8 cellular contexts compared by ENCODE assay signal in genomic region chr1:201739492-201740085, GRCh38.
DNase-seq lines count a peak whose midpoint lies in the region; ATAC-seq and TF ChIP-seq lines count a peak whose summit lies in the region.

No MANE protein-coding gene starts in this region.

- no peak for TF ChIP-seq EP300 in ovary (IDR thresholded peaks at IDR 0.05)

- peak overlapping the region; percentile 67 for H3K4me2 ChIP-seq in OCI-LY1 (ENCODE audit: low read length)

- H3K79me2 ChIP-seq in OCI-LY1 (ENCODE audit: insufficient read depth, low read length), result no peaks in the 10 kb centered on the region

- peak; percentile 61 for DNase-seq in activated naive CD4-positive, alpha-beta T cell treated with Interleukin-2 at 50 U/mL for 16 hours
- peak; percentile 60 to 90 (median 79) for DNase-seq in head of caudate nucleus
- DNase-seq in ovary, result peak in 4 of 5 donors; percentile 41 to 61 (median 54)

- H3K27me3 ChIP-seq in OCI-LY1 (ENCODE audit: insufficient read depth, low read length) (no peaks in the 10 kb centered on the region; the same call in 1 of the 2 replicates), ovary (no peaks in the 10 kb centered on the region), thymus (ENCODE audit: control insufficient read depth, insufficient read depth) (peaks cover 19% of the 10 kb centered on the region)

- H3F3A ChIP-seq in OCI-LY1 (ENCODE audit: insufficient read depth, low read length), result no peaks in the 10 kb centered on the region

- no peaks in the 10 kb centered on the region for H4K20me1 ChIP-seq in OCI-LY1 (ENCODE audit: insufficient read depth, low read length)

- H3K4me3 ChIP-seq in HEK293 (ENCODE audit: low read depth, low read length), result peak overlapping the region; percentile 67
- H3K4me3 ChIP-seq in OCI-LY1 (ENCODE audit: low read depth, low read length, poor library complexity, severe bottlenecking), result peak overlapping the region; percentile 62
- H3K4me3 ChIP-seq in ovary, result peak overlapping the region; percentile 72
- H3K4me3 ChIP-seq in thymus (ENCODE audit: low read length), result peak overlapping the region; percentile 50

- peak; percentile 21; the same call in 1 of the 2 replicates for TF ChIP-seq CTCF in HEK293 (tag by site-specific recombination; IDR thresholded peaks at IDR 0.05)
- no peak for TF ChIP-seq CTCF in OCI-LY1 (IDR thresholded peaks at IDR 0.05; ENCODE audit: low read length)
- no peak for TF ChIP-seq CTCF in ovary (IDR thresholded peaks at IDR 0.05)

- intact Hi-C loops in head of caudate nucleus (cut with DNase I), result no loop called here
- intact Hi-C loops in ovary (cut with DNase I), result no loop called here

- CTCF ChIA-PET in HEK293 (lab: Yijun Ruan, JAX), result interaction anchor here (0.6 to 3.6 kb wide), 3 partner anchors 25 to 53 kb away, joined by 3 to 17 read pairs (median 3); no protein-coding TSS in a partner anchor

- ATAC-seq in GM18517 (IDR thresholded peaks at IDR 0.05; ENCODE audit: unreplicated experiment) (no peak), GM19328 (IDR thresholded peaks at IDR 0.05; ENCODE audit: unreplicated experiment) (no peak)

- TF ChIP-seq POLR2A in ovary (IDR thresholded peaks at IDR 0.05), result no peak

- peak overlapping the region; percentile 40; the same call in 1 of the 2 replicates for H3K9ac ChIP-seq in OCI-LY1 (ENCODE audit: low read length)

- H3K4me1 ChIP-seq in HEK293 (ENCODE audit: control insufficient read depth, insufficient read depth, low read length) (peaks cover 3% of the 10 kb centered on the region; the same call in 1 of the 2 replicates), OCI-LY1 (ENCODE audit: insufficient read depth, low read length, severe bottlenecking) (peaks cover 24% of the 10 kb centered on the region), ovary (ENCODE audit: insufficient read depth) (peaks cover 6% of the 10 kb centered on the region), thymus (ENCODE audit: control insufficient read depth, insufficient read depth, low read length) (no peaks in the 10 kb centered on the region)

- no peaks in the 10 kb centered on the region for H3K36me3 ChIP-seq in HEK293 (ENCODE audit: control insufficient read depth in 2 of 2, insufficient read depth in 1 of 2, low read length in 2 of 2)
- no peaks in the 10 kb centered on the region for H3K36me3 ChIP-seq in OCI-LY1 (ENCODE audit: insufficient read depth, low read length)
- no peaks in the 10 kb centered on the region for H3K36me3 ChIP-seq in ovary
- H3K36me3 ChIP-seq in thymus (ENCODE audit: control insufficient read depth, insufficient read depth), result no peaks in the 10 kb centered on the region

- 1 to 4% (median 1%) methylated on average over 28 to 38 of the region's 38 CpGs for WGBS in ovary, 3 donors
- 3% methylated on average over 38 of the region's 38 CpGs for WGBS in thymus

- no peak overlapping the region for H2AFZ ChIP-seq in OCI-LY1 (ENCODE audit: low read length)

- H3K27ac ChIP-seq in HEK293 (ENCODE audit: extremely low read depth, low read depth, low read length), result no peak overlapping the region; the same call in 1 of the 2 replicates
- H3K27ac ChIP-seq in OCI-LY1 (ENCODE audit: low read depth, low read length, poor library complexity, severe bottlenecking), result no peak overlapping the region
- peak overlapping the region in 1 of 2 donors; percentile 57 for H3K27ac ChIP-seq in ovary
- H3K27ac ChIP-seq in thymus (ENCODE audit: low read depth), result no peak overlapping the region

- no peaks in the 10 kb centered on the region for H3K9me3 ChIP-seq in HEK293 (ENCODE audit: control insufficient read depth, insufficient read depth, low read depth, low read length)
- no peaks in the 10 kb centered on the region for H3K9me3 ChIP-seq in OCI-LY1 (ENCODE audit: low read length)
- H3K9me3 ChIP-seq in ovary, result no peaks in the 10 kb centered on the region
- H3K9me3 ChIP-seq in thymus (ENCODE audit: control insufficient read depth), result no peaks in the 10 kb centered on the region

- POLR2A ChIA-PET in HEK293 (lab: Yijun Ruan, JAX), result interaction anchor here (0.6 to 1.4 kb wide), 4 partner anchors 11 to 304 kb away, joined by 3 to 7 read pairs (median 4); no protein-coding TSS in a partner anchor

- H3K9me2 ChIP-seq in OCI-LY1 (ENCODE audit: low read depth, low read length), result no peaks in the 10 kb centered on the region

TF ChIP-seq in HEK293, 187 proteins besides CTCF, POLR2A, EP300 and RAD21 (continues in another document):
- TF ChIP-seq ZNF701 (tag by site-specific recombination; IDR thresholded peaks at IDR 0.05), result no peak
- TF ChIP-seq ZBTB11 (tag by site-specific recombination; conservative IDR thresholded peaks at IDR 0.05; ENCODE audit: low read depth), result 0 out of 2 replicates have a peak, but pooled peaks have one; percentile 17
- TF ChIP-seq ZNF558 (tag by site-specific recombination; IDR thresholded peaks at IDR 0.05), result no peak
- no peak for TF ChIP-seq GLI4 (tag by site-specific recombination; IDR thresholded peaks at IDR 0.05)
- no peak for TF ChIP-seq SCRT1 (tag by site-specific recombination; IDR thresholded peaks at IDR 0.05; ENCODE audit: borderline replicate concordance)
- TF ChIP-seq ZNF404 (tag by site-specific recombination; IDR thresholded peaks at IDR 0.05), result no peak
- TF ChIP-seq ZNF112 (tag by site-specific recombination; IDR thresholded peaks at IDR 0.05), result no peak
- no peak for TF ChIP-seq ZBTB7A (tag by site-specific recombination; IDR thresholded peaks at IDR 0.05; ENCODE audit: low read depth)
- no peak for TF ChIP-seq ZNF239 (tag by site-specific recombination; IDR thresholded peaks at IDR 0.05)
- no peak for TF ChIP-seq ZNF248 (tag by site-specific recombination; IDR thresholded peaks at IDR 0.05)
- TF ChIP-seq YY2 (tag by site-specific recombination; IDR thresholded peaks at IDR 0.05), result no peak
- TF ChIP-seq ZBTB17 (tag by site-specific recombination; IDR thresholded peaks at IDR 0.05), result peak; percentile 53; the same call in 1 of the 2 replicates
- no peak for TF ChIP-seq ZNF580 (tag by site-specific recombination; IDR thresholded peaks at IDR 0.05)
- TF ChIP-seq TSHZ1 (tag by site-specific recombination; IDR thresholded peaks at IDR 0.05; ENCODE audit: borderline replicate concordance), result no peak
